In genomic region chr10:89427629-89428028, GRCh38 we compare ENCODE assay signal across 17 cellular contexts. TPM values are rescaled to one million over a fixed set of nuclear protein-coding genes. Genes with fewer than 3 reads are reported as not detected.
DNase-seq lines count a peak whose midpoint lies in the region; ATAC-seq and TF ChIP-seq lines count a peak whose summit lies in the region.
"Had no signal": no experiment of that assay in that cellular context is flagged by ENCODE, and none has a peak within 500 bp of the region (broad histone marks: within the 10 kb centered on the region; RNA-seq: fewer than 3 reads in every experiment).

No MANE protein-coding gene starts in this region.

- peak; percentile 81 for DNase-seq in AG10803 (ENCODE audit: low read depth)
- DNase-seq in OCI-M1 (lab: John Stamatoyannopoulos, UW): peak; percentile 28
- DNase-seq in choroid plexus epithelial cell (ENCODE audit: low read depth): peak; percentile 89
- DNase-seq in myocyte (ENCODE audit: low read depth): peak; percentile 75
- DNase-seq in left ventricle myocardium superior: no peak
- DNase-seq in stimulated activated naive CD8-positive, alpha-beta T cell treated with anti-CD3 and anti-CD28 coated beads, Interleukin-15, Interleukin-2, amounts not matched to agents 100 U/mL and 50 U/mL, for 24 hours: no peak
- no peak for DNase-seq in T-helper 2 cell
- DNase-seq in NCI-H1694 treated with DMSO at 0.1 percent for 48 hours (lab: John Stamatoyannopoulos, UW): no peak
- DNase-seq: activated CD8-positive, alpha-beta T cell treated with anti-CD3 and anti-CD28 coated beads for 36 hours; activated effector memory CD4-positive, alpha-beta T cell treated with anti-CD3 and anti-CD28 coated beads, Interleukin-2, amount 50 U/mL, for 16 hours; AML-193; central memory CD4-positive, alpha-beta T cell; NCI-H1436 treated with DMSO at 0.1 percent for 48 hours; SHP77; stimulated activated CD4-positive, alpha-beta T cell treated with anti-CD3 and anti-CD28 coated beads, Interleukin-15, amount 100 ng/mL, for 24 hours; tibial artery had no signal

- no peak for ATAC-seq in left ventricle myocardium superior
- ATAC-seq in stimulated activated naive CD8-positive, alpha-beta T cell treated with anti-CD3 and anti-CD28 coated beads, Interleukin-15, Interleukin-2, amounts not matched to agents 100 U/mL and 50 U/mL, for 24 hours: no peak
- ATAC-seq: activated CD8-positive, alpha-beta T cell treated with anti-CD3 and anti-CD28 coated beads for 36 hours had no signal

- H3K4me3 ChIP-seq in AG10803 (ENCODE audit: low read length) (no peak overlapping the region), choroid plexus epithelial cell (ENCODE audit: low read depth, low read length) (no peak overlapping the region)
- H3K4me3 ChIP-seq: tibial artery had no signal

- intact Hi-C loops in left ventricle myocardium superior (cut with micrococcal nuclease): loop anchor here (5.0 kb wide), 1 partner anchor 135 kb away; no protein-coding TSS in a partner anchor

- TF ChIP-seq CTCF in AG10803 (conservative IDR thresholded peaks at IDR 0.05; ENCODE audit: low read length) (no peak), choroid plexus epithelial cell (conservative IDR thresholded peaks at IDR 0.05; ENCODE audit: low read depth, low read length) (no peak)

RNA-seq across cellular contexts. Expression of gene IFIT5, which starts 13.3 kb away (rescaled TPM):
- 19.5 and 21.6 TPM in 2 replicates for total RNA-seq in myocyte
- 4.4 TPM for polyA plus RNA-seq in myocyte (2012)
- 8.1 TPM for total RNA-seq in left ventricle myocardium superior

RNA-seq across cellular contexts. Expression of gene IFIT1, which starts 35.2 kb away (rescaled TPM):
- total RNA-seq in myocyte (22.7 and 49.0 TPM in 2 replicates), left ventricle myocardium superior (48.0 TPM)
- 5.6 TPM for polyA plus RNA-seq in myocyte (2012)

RNA-seq across cellular contexts. Expression of gene IFIT1B, which starts 49.8 kb away (rescaled TPM):
- total RNA-seq in myocyte (not detected in 2 replicates), left ventricle myocardium superior (not detected)
- not detected for polyA plus RNA-seq in myocyte (2012)
- total RNA-seq: activated CD8-positive, alpha-beta T cell treated with anti-CD3 and anti-CD28 coated beads for 36 hours; omental fat pad had no signal

Comparison
In these comparisons a context has a peak if more than half of its experiments do, and no peak if none do; other contexts are left out.
1. DNase-seq: peak in AG10803 (single experiment), OCI-M1 (single experiment), choroid plexus epithelial cell (single experiment) and myocyte (single experiment); none in left ventricle myocardium superior (single experiment), stimulated activated naive CD8-positive, alpha-beta T cell treated with anti-CD3 and anti-CD28 coated beads, Interleukin-15, Interleukin-2, amounts not matched to agents 100 U/mL and 50 U/mL, for 24 hours (single experiment), T-helper 2 cell (0 of 5) and NCI-H1694 treated with DMSO at 0.1 percent for 48 hours (single experiment).